ENCODE assay signal across 19 cellular contexts in genomic region chr11:66130978-66131377, GRCh38.
DNase-seq lines count a peak whose midpoint lies in the region; ATAC-seq and TF ChIP-seq lines count a peak whose summit lies in the region.
"Had no signal": no experiment of that assay in that cellular context is flagged by ENCODE, and none has a peak within 500 bp of the region (broad histone marks: within the 10 kb centered on the region; RNA-seq: fewer than 3 reads in every experiment).

No MANE protein-coding gene starts in this region.

- no peak overlapping the region for H3K27ac ChIP-seq in CD8-positive, alpha-beta T cell (ENCODE audit: low read depth, low read length)
- H3K27ac ChIP-seq: KMS-11 had no signal

- no peak overlapping the region for H3K4me3 ChIP-seq in CD8-positive, alpha-beta T cell (ENCODE audit: low read depth, low read length)
- H3K4me3 ChIP-seq: GM23338 had no signal

- no peaks in the 10 kb centered on the region for H3K27me3 Mint-ChIP-seq in activated T-cell treated with anti-CD3 and anti-CD28 coated beads, Interleukin-2, amount 50 U/mL, for 24 hours
- H3K27me3 Mint-ChIP-seq in CD8-positive, alpha-beta T cell (ENCODE audit: low read depth) = no peaks in the 10 kb centered on the region
- H3K27me3 Mint-ChIP-seq in T-cell (no peaks in the 10 kb centered on the region), immature natural killer cell (ENCODE audit: low read depth in 3 of 3) (peaks cover 0 to 6% (median 0%) of the 10 kb centered on the region in 3 donors)

- POLR2A ChIA-PET in CD8-positive, alpha-beta T cell (lab: Charles Lee) = no interaction called here
- POLR2A ChIA-PET in T-cell (lab: Charles Lee) = no interaction called here

- TF ChIP-seq CTCF in CD8-positive, alpha-beta T cell (IDR thresholded peaks at IDR 0.05) = no peak

- H3K36me3 Mint-ChIP-seq in activated T-cell treated with anti-CD3 and anti-CD28 coated beads, Interleukin-2, amount 50 U/mL, for 24 hours (ENCODE audit: low read depth) = peaks cover 4% of the 10 kb centered on the region
- no peaks in the 10 kb centered on the region for H3K36me3 Mint-ChIP-seq in CD8-positive, alpha-beta T cell
- H3K36me3 Mint-ChIP-seq in T-cell (peaks cover 2% of the 10 kb centered on the region), immature natural killer cell (no peaks in the 10 kb centered on the region)

- peaks cover 78% of the 10 kb centered on the region for H3K4me1 Mint-ChIP-seq in activated T-cell treated with anti-CD3 and anti-CD28 coated beads, Interleukin-2, amount 50 U/mL, for 24 hours (ENCODE audit: low read depth)
- H3K4me1 Mint-ChIP-seq in CD8-positive, alpha-beta T cell (ENCODE audit: low read depth) = peaks cover 75% of the 10 kb centered on the region
- H3K4me1 Mint-ChIP-seq in T-cell (peaks cover 74 to 79% (median 78%) of the 10 kb centered on the region in 3 donors), immature natural killer cell (peaks cover 43 to 69% of the 10 kb centered on the region in 2 donors)

- intact Hi-C loops in CD8-positive, alpha-beta T cell (cut with DNase I, micrococcal nuclease) = loop anchor here in 1 of 2 experiments (2.0 kb wide), 1 partner anchor 30 kb away; no protein-coding TSS in a partner anchor
- intact Hi-C loops in posterior vena cava (cut with DNase I) = no loop called here

- H3K36me3 ChIP-seq in CD8-positive, alpha-beta T cell (ENCODE audit: insufficient read depth, low read length) = no peaks in the 10 kb centered on the region

- no peaks in the 10 kb centered on the region for H3K9me3 ChIP-seq in CD8-positive, alpha-beta T cell (ENCODE audit: low read length)

- no peaks in the 10 kb centered on the region for H3K9me3 Mint-ChIP-seq in activated T-cell treated with anti-CD3 and anti-CD28 coated beads, Interleukin-2, amount 50 U/mL, for 24 hours
- H3K9me3 Mint-ChIP-seq in CD8-positive, alpha-beta T cell = no peaks in the 10 kb centered on the region
- H3K9me3 Mint-ChIP-seq in T-cell (no peaks in the 10 kb centered on the region), immature natural killer cell (no peaks in the 10 kb centered on the region)
- H3K9me3 Mint-ChIP-seq: GM23338 had no signal

- peaks cover 66% of the 10 kb centered on the region for H3K4me1 ChIP-seq in CD8-positive, alpha-beta T cell (ENCODE audit: insufficient read depth, low read length)

- H3K4me3 Mint-ChIP-seq in activated T-cell treated with anti-CD3 and anti-CD28 coated beads, Interleukin-2, amount 50 U/mL, for 24 hours = no peak overlapping the region
- H3K4me3 Mint-ChIP-seq in CD8-positive, alpha-beta T cell = no peak overlapping the region
- H3K4me3 Mint-ChIP-seq in T-cell (no peak overlapping the region), immature natural killer cell (no peak overlapping the region)
- H3K4me3 Mint-ChIP-seq: GM23338 had no signal

- no peaks in the 10 kb centered on the region for H3K27me3 ChIP-seq in CD8-positive, alpha-beta T cell (ENCODE audit: insufficient read depth, low read length)

- peak overlapping the region; percentile 67 for H3K27ac Mint-ChIP-seq in activated T-cell treated with anti-CD3 and anti-CD28 coated beads, Interleukin-2, amount 50 U/mL, for 24 hours
- H3K27ac Mint-ChIP-seq in CD8-positive, alpha-beta T cell = peak overlapping the region; percentile 92
- H3K27ac Mint-ChIP-seq in T-cell (peak overlapping the region; percentile 78 to 82), immature natural killer cell (peak overlapping the region in 5 of 6 donors; percentile 29 to 79 (median 59))
- H3K27ac Mint-ChIP-seq: GM23338 had no signal

- no peak for ATAC-seq in CD8-positive, alpha-beta T cell
- ATAC-seq in T-cell (replicated peaks in 1 of 4) = no peak
- ATAC-seq: GM23338, HCT116, HepG2 had no signal

- DNase-seq in activated T-cell treated with anti-CD3 and anti-CD28 coated beads, Interleukin-2, amount 50 U/mL, for 24 hours = no peak
- no peak for DNase-seq in activated T-cell treated with anti-CD3 and anti-CD28 coated beads for 4 hours
- no peak for DNase-seq in CD8-positive, alpha-beta T cell
- DNase-seq in T-cell = no peak
- no peak for DNase-seq in immature natural killer cell
- no peak for DNase-seq in NCI-H524 treated with DMSO at 0.1 percent for 48 hours (lab: John Stamatoyannopoulos, UW)
- no peak for DNase-seq in posterior vena cava (ENCODE audit: low spot score)
- no peak for DNase-seq in AG20443 (ENCODE audit: low spot score)
- DNase-seq: C1 segment of cervical spinal cord, NCI-H1048, NCI-H1436 treated with DMSO at 0.1 percent for 48 hours, NCI-H2029 treated with DMSO at 0.1 percent for 48 hours, NCI-H2171 treated with DMSO at 0.1 percent for 48 hours, NCI-H446 treated with DMSO at 0.1 percent for 48 hours, NCI-H748 treated with DMSO at 0.1 percent for 48 hours had no signal

- CTCF ChIA-PET in CD8-positive, alpha-beta T cell (lab: Charles Lee) = interaction anchor here (2.7 kb wide), 1 partner anchor 62 kb away, joined by 9 read pairs; no protein-coding TSS in a partner anchor
- CTCF ChIA-PET in T-cell (lab: Charles Lee) = interaction anchor here (0.5 to 0.7 kb wide), 2 partner anchors 62 to 301 kb away, joined by 3 to 5 read pairs; no protein-coding TSS in a partner anchor
